Comparison of ENCODE assay signal across 24 cellular contexts in genomic region chr10:113473011-113473410, GRCh38.
"Had no signal": no experiment of that assay in that cellular context is flagged by ENCODE, and none has a peak within 500 bp of the region (broad histone marks: within the 10 kb centered on the region; RNA-seq: fewer than 3 reads in every experiment).

No MANE protein-coding gene starts in this region.

- H3K4me3 ChIP-seq: coronary artery, esophagus squamous epithelium, heart left ventricle, left lung, prostate gland, sigmoid colon, testis, transverse colon, upper lobe of right lung, uterus had no signal

- DNase-seq: dermis blood vessel endothelial cell; effector memory CD4-positive, alpha-beta T cell; erythroblast; esophagus squamous epithelium; heart left ventricle; hippocampal formation; left cardiac atrium; left lung; naive thymus-derived CD8-positive, alpha-beta T cell; nephron progenitor cell; nucleus accumbens; right cardiac atrium; sigmoid colon; stimulated activated CD4-positive, alpha-beta T cell treated with anti-CD3 and anti-CD28 coated beads, Interleukin-2, amount 100 ng/mL, for 24 hours; stimulated activated CD4-positive, alpha-beta T cell treated with anti-CD3 and anti-CD28 coated beads, Interleukin-4, amount 100 ng/mL, for 24 hours; stimulated activated naive CD4-positive, alpha-beta T cell treated with Interleukin-2 at 50 U/mL for 16 hours; substantia nigra; testis; transverse colon; upper lobe of right lung; uterus had no signal

- H3K4me3 Mint-ChIP-seq: naive thymus-derived CD8-positive, alpha-beta T cell; nephron progenitor cell; stimulated activated effector memory CD8-positive, alpha-beta T cell treated with anti-CD3 and anti-CD28 coated beads, Interleukin-12 subunit alpha, Interleukin-12 subunit beta, amount 100 ng/mL, for 72 hours had no signal

- H3K36me3 ChIP-seq: esophagus squamous epithelium, heart left ventricle, left lung, prostate gland, sigmoid colon, transverse colon, upper lobe of right lung, uterus had no signal

- H3K9me3 ChIP-seq: esophagus squamous epithelium, heart left ventricle, left lung, prostate gland, sigmoid colon, testis, transverse colon, upper lobe of right lung, uterus had no signal

- H3K27ac Mint-ChIP-seq: naive thymus-derived CD8-positive, alpha-beta T cell; nephron progenitor cell; stimulated activated effector memory CD8-positive, alpha-beta T cell treated with anti-CD3 and anti-CD28 coated beads, Interleukin-12 subunit alpha, Interleukin-12 subunit beta, amount 100 ng/mL, for 72 hours had no signal

- H3K27me3 ChIP-seq: heart left ventricle, left lung, sigmoid colon, testis, transverse colon, upper lobe of right lung, uterus had no signal

- H3K27ac ChIP-seq: esophagus squamous epithelium, left lung, prostate gland, sigmoid colon, testis, transverse colon, upper lobe of right lung, uterus had no signal

- H3K36me3 Mint-ChIP-seq: stimulated activated effector memory CD8-positive, alpha-beta T cell treated with anti-CD3 and anti-CD28 coated beads, Interleukin-12 subunit alpha, Interleukin-12 subunit beta, amount 100 ng/mL, for 72 hours had no signal

- H3K4me1 Mint-ChIP-seq: naive thymus-derived CD8-positive, alpha-beta T cell; stimulated activated effector memory CD8-positive, alpha-beta T cell treated with anti-CD3 and anti-CD28 coated beads, Interleukin-12 subunit alpha, Interleukin-12 subunit beta, amount 100 ng/mL, for 72 hours had no signal

- H3K4me1 ChIP-seq: uterus had no signal
